11 cellular contexts compared by ENCODE assay signal in the genomic region with DNA sequence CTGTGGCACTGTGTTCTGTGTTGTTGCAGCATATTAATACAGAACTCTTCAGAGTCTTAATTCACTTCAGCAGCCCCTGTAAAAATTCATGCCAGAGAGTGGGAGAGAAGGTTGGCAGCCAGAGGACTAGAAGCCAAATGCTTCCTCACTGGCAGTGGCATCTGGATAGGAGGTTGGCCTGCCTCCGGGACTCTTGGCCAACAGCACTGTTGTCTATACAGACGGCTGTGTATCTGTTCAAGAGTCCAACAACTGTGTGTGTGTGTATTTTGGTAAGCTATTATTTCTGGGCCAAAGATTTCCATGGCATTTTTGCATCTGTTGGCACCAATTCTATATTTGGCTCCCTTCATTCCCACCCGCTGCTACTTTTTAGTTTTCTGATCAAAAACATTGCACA.
"Had no signal": no experiment of that assay in that cellular context is flagged by ENCODE, and none has a peak within 500 bp of the region (broad histone marks: within the 10 kb centered on the region; RNA-seq: fewer than 3 reads in every experiment).

No MANE protein-coding gene starts in this region.

- H3K4me3 Mint-ChIP-seq: memory B cell; nephron; stimulated activated naive CD8-positive, alpha-beta T cell treated with anti-CD3 and anti-CD28 coated beads, Interleukin-15, Interleukin-2, amounts not matched to agents 100 ng/mL and 50 ng/mL, for 24 hours; T-helper 2 cell treated with Interferon-gamma antibody and Interleukin-4, amounts not matched to agents 5 μg/mL and 100 μg/mL, for 36 hours had no signal

- ATAC-seq: activated CD4-positive, CD25-positive, alpha-beta regulatory T cell treated with anti-CD3 and anti-CD28 coated beads, Interleukin-2, amount 50 U/mL, for 24 hours; activated naive CD4-positive, alpha-beta T cell treated with anti-CD3 and anti-CD28 coated beads, Interleukin-2, amount 50 U/mL, for 72 hours; foreskin keratinocyte had no signal

- H3K4me1 Mint-ChIP-seq: memory B cell, nephron had no signal

- H3K27ac Mint-ChIP-seq: activated naive CD4-positive, alpha-beta T cell treated with anti-CD3 and anti-CD28 coated beads, Interleukin-2, amount 50 U/mL, for 72 hours; memory B cell; nephron; stimulated activated naive CD8-positive, alpha-beta T cell treated with anti-CD3 and anti-CD28 coated beads, Interleukin-15, Interleukin-2, amounts not matched to agents 100 ng/mL and 50 ng/mL, for 24 hours; T-helper 2 cell treated with Interferon-gamma antibody and Interleukin-4, amounts not matched to agents 5 μg/mL and 100 μg/mL, for 36 hours had no signal

- H3K36me3 Mint-ChIP-seq: activated naive CD4-positive, alpha-beta T cell treated with anti-CD3 and anti-CD28 coated beads, Interleukin-2, amount 50 U/mL, for 72 hours; memory B cell had no signal

- H3K9me3 Mint-ChIP-seq: memory B cell; nephron; T-helper 2 cell treated with Interferon-gamma antibody and Interleukin-4, amounts not matched to agents 5 μg/mL and 100 μg/mL, for 36 hours had no signal

- H3K27me3 Mint-ChIP-seq: memory B cell; stimulated activated naive CD8-positive, alpha-beta T cell treated with anti-CD3 and anti-CD28 coated beads, Interleukin-15, Interleukin-2, amounts not matched to agents 100 ng/mL and 50 ng/mL, for 24 hours had no signal

- DNase-seq: esophagus squamous epithelium; foreskin keratinocyte; stimulated activated CD4-positive, alpha-beta T cell treated with anti-CD3 and anti-CD28 coated beads, Interleukin-15, amount 100 ng/mL, for 24 hours; stimulated activated CD4-positive, alpha-beta T cell treated with anti-CD3 and anti-CD28 coated beads, Interleukin-4, amount 100 ng/mL, for 24 hours; SW 1271 had no signal
